ENCODE assay signal across 1 cellular context in the genomic region with DNA sequence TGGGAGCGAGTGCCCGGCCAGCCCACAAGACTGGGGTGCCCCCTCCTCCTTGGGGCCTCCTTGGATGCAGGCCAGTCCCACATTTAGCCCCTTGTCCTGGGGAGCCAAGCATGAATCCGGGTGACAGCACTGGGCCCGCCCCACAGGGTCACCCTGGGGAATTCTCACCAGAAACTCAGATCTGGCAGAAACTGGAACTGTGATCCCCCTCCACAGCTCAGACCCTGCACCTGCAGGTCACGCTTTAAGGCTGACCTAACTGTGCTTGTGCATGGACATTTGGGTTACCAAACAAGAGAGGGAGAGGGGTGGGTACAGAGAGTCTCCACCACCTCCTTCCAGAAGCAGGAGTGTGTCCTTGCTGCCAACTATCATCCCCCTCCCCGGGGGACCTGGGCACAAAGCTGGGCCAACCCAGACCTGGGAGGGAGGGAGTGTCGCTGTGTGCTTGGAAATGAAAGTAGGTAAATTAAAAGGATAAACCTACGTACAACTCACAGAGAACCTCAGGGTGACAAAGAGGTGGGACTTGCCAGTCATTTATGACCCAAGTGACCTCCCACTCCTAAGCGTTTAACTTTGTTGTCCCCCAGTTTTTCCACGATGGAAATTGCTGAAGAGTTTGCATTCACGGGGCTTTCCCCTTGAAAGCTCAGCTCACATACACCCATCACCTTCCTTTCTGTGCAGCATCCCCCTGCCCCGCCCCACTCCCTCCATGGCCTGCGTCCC.
TF ChIP-seq lines count a peak whose summit lies in the region.

No MANE protein-coding gene starts in this region.

TF ChIP-seq in GM12878, 131 proteins besides CTCF, POLR2A, EP300 and RAD21 (continues in another document):
- TF ChIP-seq PML (IDR thresholded peaks at IDR 0.05; ENCODE audit: low read length) = no peak
- TF ChIP-seq, protein P1, sequence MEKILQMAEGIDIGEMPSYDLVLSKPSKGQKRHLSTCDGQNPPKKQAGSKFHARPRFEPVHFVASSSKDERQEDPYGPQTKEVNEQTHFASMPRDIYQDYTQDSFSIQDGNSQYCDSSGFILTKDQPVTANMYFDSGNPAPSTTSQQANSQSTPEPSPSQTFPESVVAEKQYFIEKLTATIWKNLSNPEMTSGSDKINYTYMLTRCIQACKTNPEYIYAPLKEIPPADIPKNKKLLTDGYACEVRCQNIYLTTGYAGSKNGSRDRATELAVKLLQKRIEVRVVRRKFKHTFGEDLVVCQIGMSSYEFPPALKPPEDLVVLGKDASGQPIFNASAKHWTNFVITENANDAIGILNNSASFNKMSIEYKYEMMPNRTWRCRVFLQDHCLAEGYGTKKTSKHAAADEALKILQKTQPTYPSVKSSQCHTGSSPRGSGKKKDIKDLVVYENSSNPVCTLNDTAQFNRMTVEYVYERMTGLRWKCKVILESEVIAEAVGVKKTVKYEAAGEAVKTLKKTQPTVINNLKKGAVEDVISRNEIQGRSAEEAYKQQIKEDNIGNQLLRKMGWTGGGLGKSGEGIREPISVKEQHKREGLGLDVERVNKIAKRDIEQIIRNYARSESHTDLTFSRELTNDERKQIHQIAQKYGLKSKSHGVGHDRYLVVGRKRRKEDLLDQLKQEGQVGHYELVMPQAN (conservative IDR thresholded peaks at IDR 0.05) = no peak
- peak in 1 of 2 experiments; percentile 31; a peak in 1 of 3 replicates for TF ChIP-seq EGR1 (IDR thresholded peaks at IDR 0.05; ENCODE audit: borderline replicate concordance in 1 of 2, low read depth in 2 of 2, low read length in 2 of 2)
- TF ChIP-seq KLF5 (IDR thresholded peaks at IDR 0.05; ENCODE audit: partially characterized antibody) = no peak
- no peak for TF ChIP-seq WRNIP1 (IDR thresholded peaks at IDR 0.05; ENCODE audit: borderline replicate concordance, low read depth, low read length)
- TF ChIP-seq, protein P2, sequence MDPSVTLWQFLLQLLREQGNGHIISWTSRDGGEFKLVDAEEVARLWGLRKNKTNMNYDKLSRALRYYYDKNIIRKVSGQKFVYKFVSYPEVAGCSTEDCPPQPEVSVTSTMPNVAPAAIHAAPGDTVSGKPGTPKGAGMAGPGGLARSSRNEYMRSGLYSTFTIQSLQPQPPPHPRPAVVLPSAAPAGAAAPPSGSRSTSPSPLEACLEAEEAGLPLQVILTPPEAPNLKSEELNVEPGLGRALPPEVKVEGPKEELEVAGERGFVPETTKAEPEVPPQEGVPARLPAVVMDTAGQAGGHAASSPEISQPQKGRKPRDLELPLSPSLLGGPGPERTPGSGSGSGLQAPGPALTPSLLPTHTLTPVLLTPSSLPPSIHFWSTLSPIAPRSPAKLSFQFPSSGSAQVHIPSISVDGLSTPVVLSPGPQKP (IDR thresholded peaks at IDR 0.05; ENCODE audit: low read depth, low read length) = no peak
- TF ChIP-seq FOXM1 (IDR thresholded peaks at IDR 0.05; ENCODE audit: low read depth, low read length) = no peak
- no peak for TF ChIP-seq HDGF (IDR thresholded peaks at IDR 0.05)
- TF ChIP-seq SMC3 (IDR thresholded peaks at IDR 0.05; ENCODE audit: borderline replicate concordance, low read length) = 0 out of 2 replicates have a peak, but pooled peaks have one; percentile 9
- peak; percentile 47 for TF ChIP-seq SP1 (IDR thresholded peaks at IDR 0.05; ENCODE audit: low read depth, low read length)
- TF ChIP-seq POLR2AphosphoS5 (IDR thresholded peaks at IDR 0.05; ENCODE audit: low read length) = no peak
- no peak for TF ChIP-seq ZNF384 (IDR thresholded peaks at IDR 0.05; ENCODE audit: borderline replicate concordance, low read depth, low read length)
- TF ChIP-seq, protein P3, sequence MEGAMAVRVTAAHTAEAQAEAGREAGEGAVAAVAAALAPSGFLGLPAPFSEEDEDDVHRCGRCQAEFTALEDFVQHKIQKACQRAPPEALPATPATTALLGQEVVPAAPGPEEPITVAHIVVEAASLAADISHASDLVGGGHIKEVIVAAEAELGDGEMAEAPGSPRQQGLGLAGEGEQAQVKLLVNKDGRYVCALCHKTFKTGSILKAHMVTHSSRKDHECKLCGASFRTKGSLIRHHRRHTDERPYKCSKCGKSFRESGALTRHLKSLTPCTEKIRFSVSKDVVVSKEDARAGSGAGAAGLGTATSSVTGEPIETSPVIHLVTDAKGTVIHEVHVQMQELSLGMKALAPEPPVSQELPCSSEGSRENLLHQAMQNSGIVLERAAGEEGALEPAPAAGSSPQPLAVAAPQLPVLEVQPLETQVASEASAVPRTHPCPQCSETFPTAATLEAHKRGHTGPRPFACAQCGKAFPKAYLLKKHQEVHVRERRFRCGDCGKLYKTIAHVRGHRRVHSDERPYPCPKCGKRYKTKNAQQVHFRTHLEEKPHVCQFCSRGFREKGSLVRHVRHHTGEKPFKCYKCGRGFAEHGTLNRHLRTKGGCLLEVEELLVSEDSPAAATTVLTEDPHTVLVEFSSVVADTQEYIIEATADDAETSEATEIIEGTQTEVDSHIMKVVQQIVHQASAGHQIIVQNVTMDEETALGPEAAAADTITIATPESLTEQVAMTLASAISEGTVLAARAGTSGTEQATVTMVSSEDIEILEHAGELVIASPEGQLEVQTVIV (IDR thresholded peaks at IDR 0.05; ENCODE audit: borderline replicate concordance, partially characterized antibody) = no peak
- no peak for TF ChIP-seq CBX5 (IDR thresholded peaks at IDR 0.05; ENCODE audit: low read depth)
- peak; percentile 72; the same call in 1 of the 2 replicates for TF ChIP-seq DPF2 (IDR thresholded peaks at IDR 0.05)
- TF ChIP-seq CBX3 (IDR thresholded peaks at IDR 0.05; ENCODE audit: borderline replicate concordance, low read depth) = no peak
- TF ChIP-seq MXI1 (IDR thresholded peaks at IDR 0.05; ENCODE audit: low read depth, low read length) = 0 out of 2 replicates have a peak, but pooled peaks have one; percentile 54
- no peak for TF ChIP-seq SUPT20H (IDR thresholded peaks at IDR 0.05; ENCODE audit: borderline replicate concordance, control insufficient read depth, low read depth, low read length)
- no peak for TF ChIP-seq SIX5 (IDR thresholded peaks at IDR 0.05; ENCODE audit: low read depth, low read length, severe bottlenecking)
- peak; percentile 81 for TF ChIP-seq EED (IDR thresholded peaks at IDR 0.05; ENCODE audit: low read depth)
- TF ChIP-seq MEF2B (IDR thresholded peaks at IDR 0.05; ENCODE audit: partially characterized antibody, poor library complexity, severe bottlenecking) = peak; percentile 89
- TF ChIP-seq, protein P4, sequence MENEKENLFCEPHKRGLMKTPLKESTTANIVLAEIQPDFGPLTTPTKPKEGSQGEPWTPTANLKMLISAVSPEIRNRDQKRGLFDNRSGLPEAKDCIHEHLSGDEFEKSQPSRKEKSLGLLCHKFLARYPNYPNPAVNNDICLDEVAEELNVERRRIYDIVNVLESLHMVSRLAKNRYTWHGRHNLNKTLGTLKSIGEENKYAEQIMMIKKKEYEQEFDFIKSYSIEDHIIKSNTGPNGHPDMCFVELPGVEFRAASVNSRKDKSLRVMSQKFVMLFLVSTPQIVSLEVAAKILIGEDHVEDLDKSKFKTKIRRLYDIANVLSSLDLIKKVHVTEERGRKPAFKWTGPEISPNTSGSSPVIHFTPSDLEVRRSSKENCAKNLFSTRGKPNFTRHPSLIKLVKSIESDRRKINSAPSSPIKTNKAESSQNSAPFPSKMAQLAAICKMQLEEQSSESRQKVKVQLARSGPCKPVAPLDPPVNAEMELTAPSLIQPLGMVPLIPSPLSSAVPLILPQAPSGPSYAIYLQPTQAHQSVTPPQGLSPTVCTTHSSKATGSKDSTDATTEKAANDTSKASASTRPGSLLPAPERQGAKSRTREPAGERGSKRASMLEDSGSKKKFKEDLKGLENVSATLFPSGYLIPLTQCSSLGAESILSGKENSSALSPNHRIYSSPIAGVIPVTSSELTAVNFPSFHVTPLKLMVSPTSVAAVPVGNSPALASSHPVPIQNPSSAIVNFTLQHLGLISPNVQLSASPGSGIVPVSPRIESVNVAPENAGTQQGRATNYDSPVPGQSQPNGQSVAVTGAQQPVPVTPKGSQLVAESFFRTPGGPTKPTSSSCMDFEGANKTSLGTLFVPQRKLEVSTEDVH (IDR thresholded peaks at IDR 0.05; ENCODE audit: low read depth, partially characterized antibody) = no peak
- TF ChIP-seq NFIC (IDR thresholded peaks at IDR 0.05; ENCODE audit: low read depth, low read length) = peak; percentile 59; the same call in 1 of the 2 replicates
- TF ChIP-seq SREBF1 (IDR thresholded peaks at IDR 0.05; ENCODE audit: low read length) = no peak
- TF ChIP-seq ZBED1 (IDR thresholded peaks at IDR 0.05; ENCODE audit: borderline replicate concordance) = no peak
- TF ChIP-seq TCF12 (IDR thresholded peaks at IDR 0.05; ENCODE audit: low read depth, low read length) = peak; percentile 90
- TF ChIP-seq KDM1A (IDR thresholded peaks at IDR 0.05; ENCODE audit: borderline replicate concordance) = no peak
- peak; percentile 72 for TF ChIP-seq IKZF1 (conservative IDR thresholded peaks at IDR 0.05)
- no peak for TF ChIP-seq ESRRA (IDR thresholded peaks at IDR 0.05; ENCODE audit: low read length)
- peak; percentile 30 to 49; a peak in 3 of 4 replicates for TF ChIP-seq IKZF2 (IDR thresholded peaks at IDR 0.05)
- TF ChIP-seq SMAD5 (IDR thresholded peaks at IDR 0.05; ENCODE audit: low read depth) = no peak
- TF ChIP-seq RELA (IDR thresholded peaks at IDR 0.05; ENCODE audit: borderline replicate concordance, partially characterized antibody) = peak; percentile 9
- TF ChIP-seq RUNX3 (IDR thresholded peaks at IDR 0.05; ENCODE audit: low read length) = peak; percentile 67
- no peak for TF ChIP-seq CHD4 (IDR thresholded peaks at IDR 0.05)
- TF ChIP-seq TAF1 (IDR thresholded peaks at IDR 0.05; ENCODE audit: borderline replicate concordance, low read depth, low read length) = no peak
- no peak for TF ChIP-seq ASH2L (IDR thresholded peaks at IDR 0.05; ENCODE audit: borderline replicate concordance, low read depth)
- TF ChIP-seq, protein P5, sequence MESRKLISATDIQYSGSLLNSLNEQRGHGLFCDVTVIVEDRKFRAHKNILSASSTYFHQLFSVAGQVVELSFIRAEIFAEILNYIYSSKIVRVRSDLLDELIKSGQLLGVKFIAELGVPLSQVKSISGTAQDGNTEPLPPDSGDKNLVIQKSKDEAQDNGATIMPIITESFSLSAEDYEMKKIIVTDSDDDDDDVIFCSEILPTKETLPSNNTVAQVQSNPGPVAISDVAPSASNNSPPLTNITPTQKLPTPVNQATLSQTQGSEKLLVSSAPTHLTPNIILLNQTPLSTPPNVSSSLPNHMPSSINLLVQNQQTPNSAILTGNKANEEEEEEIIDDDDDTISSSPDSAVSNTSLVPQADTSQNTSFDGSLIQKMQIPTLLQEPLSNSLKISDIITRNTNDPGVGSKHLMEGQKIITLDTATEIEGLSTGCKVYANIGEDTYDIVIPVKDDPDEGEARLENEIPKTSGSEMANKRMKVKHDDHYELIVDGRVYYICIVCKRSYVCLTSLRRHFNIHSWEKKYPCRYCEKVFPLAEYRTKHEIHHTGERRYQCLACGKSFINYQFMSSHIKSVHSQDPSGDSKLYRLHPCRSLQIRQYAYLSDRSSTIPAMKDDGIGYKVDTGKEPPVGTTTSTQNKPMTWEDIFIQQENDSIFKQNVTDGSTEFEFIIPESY (IDR thresholded peaks at IDR 0.05) = no peak
- TF ChIP-seq BHLHE40 (IDR thresholded peaks at IDR 0.05; ENCODE audit: borderline replicate concordance in 1 of 2, low read depth in 2 of 2, low read length in 1 of 2) = peak; percentile 93 to 95
- TF ChIP-seq MTA3 (IDR thresholded peaks at IDR 0.05; ENCODE audit: borderline replicate concordance, low read length) = no peak; the same call in 1 of the 2 replicates
- no peak for TF ChIP-seq RBBP5 (conservative IDR thresholded peaks at IDR 0.05)
- 0 out of 3 replicates have a peak, but pooled peaks have one; percentile 4 for TF ChIP-seq POU2F2 (IDR thresholded peaks at IDR 0.05; ENCODE audit: borderline replicate concordance, low read depth, low read length)
- peak; percentile 26; the same call in 1 of the 2 replicates for TF ChIP-seq SPI1 (IDR thresholded peaks at IDR 0.05; ENCODE audit: borderline replicate concordance, insufficient read depth, low read depth, low read length)
- peak; percentile 74; the same call in 1 of the 2 replicates for TF ChIP-seq NR2F1 (conservative IDR thresholded peaks at IDR 0.05)
- peak; percentile 60; the same call in 1 of the 2 replicates for TF ChIP-seq TCF3 (IDR thresholded peaks at IDR 0.05; ENCODE audit: borderline replicate concordance, insufficient read depth, low read depth, low read length)
- TF ChIP-seq, protein P6, sequence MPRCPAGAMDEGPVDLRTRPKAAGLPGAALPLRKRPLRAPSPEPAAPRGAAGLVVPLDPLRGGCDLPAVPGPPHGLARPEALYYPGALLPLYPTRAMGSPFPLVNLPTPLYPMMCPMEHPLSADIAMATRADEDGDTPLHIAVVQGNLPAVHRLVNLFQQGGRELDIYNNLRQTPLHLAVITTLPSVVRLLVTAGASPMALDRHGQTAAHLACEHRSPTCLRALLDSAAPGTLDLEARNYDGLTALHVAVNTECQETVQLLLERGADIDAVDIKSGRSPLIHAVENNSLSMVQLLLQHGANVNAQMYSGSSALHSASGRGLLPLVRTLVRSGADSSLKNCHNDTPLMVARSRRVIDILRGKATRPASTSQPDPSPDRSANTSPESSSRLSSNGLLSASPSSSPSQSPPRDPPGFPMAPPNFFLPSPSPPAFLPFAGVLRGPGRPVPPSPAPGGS (IDR thresholded peaks at IDR 0.05; ENCODE audit: borderline replicate concordance, insufficient read depth, low read depth, low read length, poor library complexity, severe bottlenecking) = peak; percentile 74
- TF ChIP-seq MEF2A (IDR thresholded peaks at IDR 0.05; ENCODE audit: insufficient read depth, low read depth, low read length) = peak; percentile 67; the same call in 1 of the 2 replicates
- peak; percentile 56; the same call in 1 of the 2 replicates for TF ChIP-seq CREM (IDR thresholded peaks at IDR 0.05; ENCODE audit: low read depth)
- peak; percentile 91 for TF ChIP-seq PAX5 (IDR thresholded peaks at IDR 0.05; ENCODE audit: borderline replicate concordance, low read depth, low read length)
- peak; percentile 10; the same call in 1 of the 2 replicates for TF ChIP-seq JUNB (IDR thresholded peaks at IDR 0.05)
- no peak for TF ChIP-seq MTA2 (IDR thresholded peaks at IDR 0.05; ENCODE audit: low read depth)
- TF ChIP-seq, protein P7, sequence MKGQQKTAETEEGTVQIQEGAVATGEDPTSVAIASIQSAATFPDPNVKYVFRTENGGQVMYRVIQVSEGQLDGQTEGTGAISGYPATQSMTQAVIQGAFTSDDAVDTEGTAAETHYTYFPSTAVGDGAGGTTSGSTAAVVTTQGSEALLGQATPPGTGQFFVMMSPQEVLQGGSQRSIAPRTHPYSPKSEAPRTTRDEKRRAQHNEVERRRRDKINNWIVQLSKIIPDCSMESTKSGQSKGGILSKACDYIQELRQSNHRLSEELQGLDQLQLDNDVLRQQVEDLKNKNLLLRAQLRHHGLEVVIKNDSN (IDR thresholded peaks at IDR 0.05; ENCODE audit: borderline replicate concordance, extremely low read length, insufficient read depth, low read depth, low read length) = no peak
- peak; percentile 20; the same call in 1 of the 2 replicates for TF ChIP-seq ATF7 (IDR thresholded peaks at IDR 0.05; ENCODE audit: low read depth)
- TF ChIP-seq, protein P8, sequence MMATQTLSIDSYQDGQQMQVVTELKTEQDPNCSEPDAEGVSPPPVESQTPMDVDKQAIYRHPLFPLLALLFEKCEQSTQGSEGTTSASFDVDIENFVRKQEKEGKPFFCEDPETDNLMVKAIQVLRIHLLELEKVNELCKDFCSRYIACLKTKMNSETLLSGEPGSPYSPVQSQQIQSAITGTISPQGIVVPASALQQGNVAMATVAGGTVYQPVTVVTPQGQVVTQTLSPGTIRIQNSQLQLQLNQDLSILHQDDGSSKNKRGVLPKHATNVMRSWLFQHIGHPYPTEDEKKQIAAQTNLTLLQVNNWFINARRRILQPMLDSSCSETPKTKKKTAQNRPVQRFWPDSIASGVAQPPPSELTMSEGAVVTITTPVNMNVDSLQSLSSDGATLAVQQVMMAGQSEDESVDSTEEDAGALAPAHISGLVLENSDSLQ (IDR thresholded peaks at IDR 0.05) = peak; percentile 6; the same call in 1 of the 2 replicates
- no peak for TF ChIP-seq ZNF274 (IDR thresholded peaks at IDR 0.05; ENCODE audit: insufficient read depth, insufficient read length)
